In the genomic region with DNA sequence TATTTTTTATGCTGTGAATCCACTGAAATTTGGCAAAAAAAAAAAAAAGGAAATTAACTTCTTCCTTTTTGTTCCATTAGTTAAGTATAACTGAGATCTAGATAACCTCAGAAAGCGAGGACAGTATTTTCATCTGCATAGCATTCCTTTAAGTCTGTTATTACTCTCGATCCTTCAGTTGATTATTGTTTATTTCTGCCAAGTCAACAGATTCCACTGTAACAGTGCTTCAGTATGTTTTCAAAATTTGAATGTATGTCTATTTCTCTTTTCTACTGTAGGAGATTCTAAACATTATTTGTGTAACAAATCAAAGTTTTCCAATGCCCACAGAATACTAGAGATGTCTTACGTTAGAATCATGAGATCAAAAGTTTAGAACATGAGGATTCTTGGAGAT, we compare ENCODE assay signal across 34 cellular contexts.
DNase-seq lines count a peak whose midpoint lies in the region; ATAC-seq, FAIRE-seq and TF ChIP-seq lines count a peak whose summit lies in the region.
"Had no signal": no experiment of that assay in that cellular context is flagged by ENCODE, and none has a peak within 500 bp of the region (broad histone marks: within the 10 kb centered on the region; RNA-seq: fewer than 3 reads in every experiment).

No MANE protein-coding gene starts in this region.

- H3K36me3 ChIP-seq in HepG2 (replicated peaks in 1 of 2; ENCODE audit: control insufficient read depth in 1 of 2, insufficient read depth in 2 of 2, low read length in 2 of 2) (no peaks in the 10 kb centered on the region), right lobe of liver (no peaks in the 10 kb centered on the region), K562 (ENCODE audit: control insufficient read depth, insufficient read depth, low read length) (peaks cover 52% of the 10 kb centered on the region), gastroesophageal sphincter (no peaks in the 10 kb centered on the region)
- H3K36me3 ChIP-seq: BE2C; BLaER1; BLaER1 treated with 17β-estradiol and CSF1 and Interleukin-3, amounts not matched to agents 10 nM and 100 nM had no signal

- no peaks in the 10 kb centered on the region for H3K9me1 ChIP-seq in K562 (ENCODE audit: control insufficient read depth, insufficient read depth, low read length)

- FAIRE-seq in HepG2 (lab: Jason Lieb, UNC) (no peak), A549 (lab: Jason Lieb, UNC) (no peak), K562 (lab: Jason Lieb, UNC) (no peak)
- FAIRE-seq: A204.1, D721Med had no signal

- H3K79me2 ChIP-seq in HepG2 (ENCODE audit: insufficient read depth, low read length) (no peaks in the 10 kb centered on the region), K562 (ENCODE audit: control insufficient read depth, insufficient read depth, low read length) (peaks cover 7% of the 10 kb centered on the region; the same call in 2 of the 3 replicates)

- H3K4me2 ChIP-seq in HepG2 (ENCODE audit: low read depth, low read length) (no peak overlapping the region), A549 (no peak overlapping the region), K562 (ENCODE audit: insufficient read depth, low read length) (no peak overlapping the region)
- H3K4me2 ChIP-seq: BLaER1; BLaER1 treated with 17β-estradiol and CSF1 and Interleukin-3, amounts not matched to agents 10 nM and 100 nM had no signal

- no peaks in the 10 kb centered on the region for H3K9me3 ChIP-seq in HepG2 (ENCODE audit: low read length)
- H3K9me3 ChIP-seq in right lobe of liver: no peaks in the 10 kb centered on the region
- H3K9me3 ChIP-seq in A549: no peaks in the 10 kb centered on the region
- H3K9me3 ChIP-seq in K562 (replicated peaks; ENCODE audit: control insufficient read depth, insufficient read depth, low read depth, low read length): no peaks in the 10 kb centered on the region
- H3K9me3 ChIP-seq in gastroesophageal sphincter: no peaks in the 10 kb centered on the region
- H3K9me3 ChIP-seq: BE2C; BLaER1; BLaER1 treated with 17β-estradiol and CSF1 and Interleukin-3, amounts not matched to agents 10 nM and 100 nM; Caco-2 had no signal

- no peak overlapping the region for H3K9ac ChIP-seq in HepG2 (ENCODE audit: insufficient read depth, low read depth, low read length)
- no peak overlapping the region for H3K9ac ChIP-seq in K562 (ENCODE audit: insufficient read depth in 1 of 2, low read depth in 2 of 2, low read length in 2 of 2)
- H3K9ac ChIP-seq: BLaER1; BLaER1 treated with 17β-estradiol and CSF1 and Interleukin-3, amounts not matched to agents 10 nM and 100 nM had no signal

- ATAC-seq in HepG2 (no peak), right lobe of liver (no peak), A549 (no peak), K562 (no peak), gastroesophageal sphincter (no peak)
- ATAC-seq: CD8-positive, alpha-beta T cell had no signal

- H3K9me3 Mint-ChIP-seq in activated CD4-positive, alpha-beta T cell treated with anti-CD3 and anti-CD28 coated beads, Interleukin-2, amount 10 ng/mL, durations not matched to agents 7 days and 5 days: no peaks in the 10 kb centered on the region
- H3K9me3 Mint-ChIP-seq: CD4-positive, alpha-beta T cell; CD8-positive, alpha-beta T cell had no signal

- H3K36me3 Mint-ChIP-seq in activated CD4-positive, alpha-beta T cell treated with anti-CD3 and anti-CD28 coated beads, Interleukin-2, amount 10 ng/mL, durations not matched to agents 7 days and 5 days (ENCODE audit: low read depth): no peaks in the 10 kb centered on the region
- H3K36me3 Mint-ChIP-seq: CD14-positive monocyte; CD4-positive, alpha-beta memory T cell; CD4-positive, CD25-positive, alpha-beta regulatory T cell; CD8-positive, alpha-beta memory T cell; CD8-positive, alpha-beta T cell had no signal

- TF ChIP-seq EP300 in HepG2 (IDR thresholded peaks at IDR 0.05; ENCODE audit: low read depth in 2 of 2, low read length in 2 of 2) (no peak), HepG2 (CRISPR knock-in tag; IDR thresholded peaks at IDR 0.05; ENCODE audit: borderline replicate concordance) (no peak), A549 (IDR thresholded peaks at IDR 0.05) (no peak), K562 (IDR thresholded peaks at IDR 0.05; ENCODE audit: low read length) (no peak), gastroesophageal sphincter (IDR thresholded peaks at IDR 0.05) (no peak)

- H4K20me1 ChIP-seq in HepG2 (ENCODE audit: insufficient read depth, low read length) (no peaks in the 10 kb centered on the region), K562 (replicated peaks; ENCODE audit: control insufficient read depth, insufficient read depth, low read length) (no peaks in the 10 kb centered on the region; the same call in 1 of the 2 replicates)
- H4K20me1 ChIP-seq: BLaER1; BLaER1 treated with 17β-estradiol and CSF1 and Interleukin-3, amounts not matched to agents 10 nM and 100 nM had no signal

- no peaks in the 10 kb centered on the region for H3K27me3 ChIP-seq in HepG2 (ENCODE audit: control insufficient read depth in 1 of 2, insufficient read depth in 2 of 2, low read length in 2 of 2)
- H3K27me3 ChIP-seq in right lobe of liver: no peaks in the 10 kb centered on the region
- H3K27me3 ChIP-seq in K562 (ENCODE audit: control insufficient read depth in 2 of 2, insufficient read depth in 2 of 2, low read length in 2 of 2): no peaks in the 10 kb centered on the region
- no peaks in the 10 kb centered on the region for H3K27me3 ChIP-seq in gastroesophageal sphincter
- H3K27me3 ChIP-seq: BE2C; BLaER1; BLaER1 treated with 17β-estradiol and CSF1 and Interleukin-3, amounts not matched to agents 10 nM and 100 nM had no signal

- H2AFZ ChIP-seq in HepG2 (ENCODE audit: low read length): no peak overlapping the region
- H2AFZ ChIP-seq in K562 (ENCODE audit: low read depth, low read length): no peak overlapping the region

- POLR2A ChIA-PET in HepG2 (lab: Yijun Ruan, JAX): no interaction called here
- POLR2A ChIA-PET in A549 (lab: Yijun Ruan, JAX): no interaction called here
- POLR2A ChIA-PET in K562 (lab: Yijun Ruan, JAX): no interaction called here
- POLR2A ChIA-PET in activated CD4-positive, alpha-beta T cell treated with anti-CD3 and anti-CD28 coated beads, Interleukin-2, amount 10 ng/mL, durations not matched to agents 7 days and 5 days (lab: Charles Lee): no interaction called here

- WGBS in HepG2 (ENCODE audit: low lambda C conversion rate): 10% methylated on average over 3 of the region's 3 CpGs
- WGBS in right lobe of liver (ENCODE audit: insufficient coverage, low coverage, low lambda C conversion rate, missing lambda C conversion rate): 62% methylated on average over 3 of the region's 3 CpGs
- 52% methylated on average over 3 of the region's 3 CpGs for WGBS in A549 (ENCODE audit: missing lambda C conversion rate)
- WGBS in K562 (ENCODE audit: insufficient coverage, low coverage, missing lambda C conversion rate): 61% methylated on average over 3 of the region's 3 CpGs
- 79 to 80% methylated on average over 3 of the region's 3 CpGs for WGBS in gastroesophageal sphincter (ENCODE audit: low coverage in 1 of 2), 2 donors

- TF ChIP-seq CTCF in HepG2 (CRISPR knock-in tag; IDR thresholded peaks at IDR 0.05) (no peak), right lobe of liver (IDR thresholded peaks at IDR 0.05) (no peak), A549 (IDR thresholded peaks at IDR 0.05) (no peak), K562 (IDR thresholded peaks at IDR 0.05 in 2 of 3, conservative IDR thresholded peaks at IDR 0.05 in 1 of 3; ENCODE audit: insufficient read depth in 2 of 3, low read depth in 1 of 3, low read length in 3 of 3) (no peak), gastroesophageal sphincter (IDR thresholded peaks at IDR 0.05) (no peak)

- H3K4me3 ChIP-seq in HepG2 (replicated peaks in 1 of 3; ENCODE audit: insufficient read depth in 1 of 3, low read depth in 2 of 3, low read length in 3 of 3): no peak overlapping the region
- H3K4me3 ChIP-seq in right lobe of liver: no peak overlapping the region
- H3K4me3 ChIP-seq in A549: no peak overlapping the region
- H3K4me3 ChIP-seq in K562: no peak overlapping the region
- H3K4me3 ChIP-seq in gastroesophageal sphincter: no peak overlapping the region
- H3K4me3 ChIP-seq: BLaER1; BLaER1 treated with 17β-estradiol and CSF1 and Interleukin-3, amounts not matched to agents 10 nM and 100 nM had no signal

- TF ChIP-seq POLR2A in HepG2 (IDR thresholded peaks at IDR 0.05; ENCODE audit: insufficient read depth in 1 of 2, low read depth in 2 of 2, low read length in 2 of 2) (no peak), right lobe of liver (IDR thresholded peaks at IDR 0.05) (no peak), A549 (IDR thresholded peaks at IDR 0.05; ENCODE audit: low read length) (no peak), K562 (conservative IDR thresholded peaks at IDR 0.05) (no peak), gastroesophageal sphincter (IDR thresholded peaks at IDR 0.05) (no peak)

- CTCF ChIA-PET in HepG2 (lab: Yijun Ruan, JAX; ENCODE audit: low intra/inter-chr PET ratio, low total read pairs): no interaction called here
- CTCF ChIA-PET in A549 (lab: Yijun Ruan, JAX): no interaction called here
- CTCF ChIA-PET in K562 (lab: Yijun Ruan, JAX; ENCODE audit: low intra/inter-chr PET ratio): no interaction called here
- CTCF ChIA-PET in activated CD4-positive, alpha-beta T cell treated with anti-CD3 and anti-CD28 coated beads, Interleukin-2, amount 10 ng/mL, durations not matched to agents 7 days and 5 days (lab: Charles Lee): no interaction called here

- TF ChIP-seq RAD21 in HepG2 (CRISPR knock-in tag; IDR thresholded peaks at IDR 0.05): no peak
- no peak for TF ChIP-seq RAD21 in A549 (conservative IDR thresholded peaks at IDR 0.05 in 1 of 2, IDR thresholded peaks at IDR 0.05 in 1 of 2)
- no peak for TF ChIP-seq RAD21 in K562 (CRISPR knock-in tag; conservative IDR thresholded peaks at IDR 0.05 in 1 of 2, IDR thresholded peaks at IDR 0.05 in 1 of 2)

- no peak overlapping the region for H3K27ac Mint-ChIP-seq in activated CD4-positive, alpha-beta T cell treated with anti-CD3 and anti-CD28 coated beads, Interleukin-2, amount 10 ng/mL, durations not matched to agents 7 days and 5 days
- H3K27ac Mint-ChIP-seq: B cell; CD14-positive monocyte; CD4-positive, alpha-beta memory T cell; CD4-positive, alpha-beta T cell; CD4-positive, CD25-positive, alpha-beta regulatory T cell; CD8-positive, alpha-beta memory T cell; CD8-positive, alpha-beta T cell had no signal

- intact Hi-C loops in HepG2 (cut with micrococcal nuclease; ENCODE audit: unreplicated experiment): no loop called here
- intact Hi-C loops in right lobe of liver (cut with DNase I): no loop called here
- intact Hi-C loops in K562 (cut with micrococcal nuclease): no loop called here

- H3K27me3 Mint-ChIP-seq in activated CD4-positive, alpha-beta T cell treated with anti-CD3 and anti-CD28 coated beads, Interleukin-2, amount 10 ng/mL, durations not matched to agents 7 days and 5 days: no peaks in the 10 kb centered on the region
- H3K27me3 Mint-ChIP-seq: B cell; CD4-positive, alpha-beta T cell; CD8-positive, alpha-beta memory T cell had no signal

- in situ Hi-C loops in HepG2 (cut with HindIII; ENCODE audit: extremely low pct_ligation_motif_present, low pct_unique_long_range_greater_than_20kb) (no loop called here), K562 (cut with MboI) (no loop called here)

- no peak overlapping the region for H3K4me3 Mint-ChIP-seq in activated CD4-positive, alpha-beta T cell treated with anti-CD3 and anti-CD28 coated beads, Interleukin-2, amount 10 ng/mL, durations not matched to agents 7 days and 5 days
- H3K4me3 Mint-ChIP-seq: B cell; CD14-positive monocyte; CD4-positive, alpha-beta memory T cell; CD4-positive, alpha-beta T cell; CD4-positive, CD25-positive, alpha-beta regulatory T cell; CD8-positive, alpha-beta T cell had no signal

- no peaks in the 10 kb centered on the region for H3K4me1 Mint-ChIP-seq in activated CD4-positive, alpha-beta T cell treated with anti-CD3 and anti-CD28 coated beads, Interleukin-2, amount 10 ng/mL, durations not matched to agents 7 days and 5 days
- H3K4me1 Mint-ChIP-seq: B cell; CD14-positive monocyte; CD4-positive, alpha-beta memory T cell; CD4-positive, CD25-positive, alpha-beta regulatory T cell; CD8-positive, alpha-beta memory T cell had no signal

- H3K4me1 ChIP-seq in HepG2 (ENCODE audit: insufficient read depth, low read length): no peaks in the 10 kb centered on the region
- no peaks in the 10 kb centered on the region for H3K4me1 ChIP-seq in right lobe of liver
- no peaks in the 10 kb centered on the region for H3K4me1 ChIP-seq in A549
- peaks cover 0 to 2% of the 10 kb centered on the region in 2 experiments; a peak in 2 of 5 replicates for H3K4me1 ChIP-seq in K562 (replicated peaks in 1 of 2; ENCODE audit: control insufficient read depth in 2 of 2, insufficient read depth in 2 of 2, low read length in 2 of 2)
- H3K4me1 ChIP-seq in gastroesophageal sphincter: no peaks in the 10 kb centered on the region
- H3K4me1 ChIP-seq: BE2C; BLaER1; BLaER1 treated with 17β-estradiol and CSF1 and Interleukin-3, amounts not matched to agents 10 nM and 100 nM; Caco-2 had no signal

- no TSS peak for BruUV-seq in HepG2 (replicated peaks; lab: Mats Ljungman, UMichigan)
- BruUV-seq in K562 (replicated peaks; lab: Mats Ljungman, UMichigan): no TSS peak

- DNase-seq in HepG2 (ENCODE audit: low spot score): no peak
- no peak for DNase-seq in right lobe of liver
- DNase-seq in A549 (ENCODE audit: low read depth in 1 of 2, low spot score in 1 of 2): no peak
- no peak for DNase-seq in K562 (ENCODE audit: extremely low read depth in 1 of 4, low spot score in 3 of 4)
- no peak for DNase-seq in activated CD4-positive, alpha-beta T cell treated with anti-CD3 and anti-CD28 coated beads, Interleukin-2, amount 10 ng/mL, durations not matched to agents 7 days and 5 days
- DNase-seq: 8988T; ACHN; AML-193; BE2C; C1 segment of cervical spinal cord; Caco-2; Calu3; CD4-positive, alpha-beta memory T cell; CD4-positive, alpha-beta T cell; CD4-positive, CD25-positive, alpha-beta regulatory T cell; CD8-positive, alpha-beta memory T cell; CD8-positive, alpha-beta T cell; COR-L47; DMS 273 treated with DMSO at 0.1 percent for 48 hours; DMS153; DMS53; DMS79; DMS79 treated with DMSO at 0.1 percent for 48 hours; DND-41; EL had no signal

- no peak overlapping the region for H3K27ac ChIP-seq in HepG2 (ENCODE audit: extremely low read length, insufficient read depth, low read length)
- no peak overlapping the region for H3K27ac ChIP-seq in right lobe of liver
- no peak overlapping the region for H3K27ac ChIP-seq in A549
- no peak overlapping the region for H3K27ac ChIP-seq in K562 (ENCODE audit: extremely low read depth, low read depth, low read length)
- H3K27ac ChIP-seq in gastroesophageal sphincter: no peak overlapping the region
- H3K27ac ChIP-seq: 22Rv1; BLaER1; BLaER1 treated with 17β-estradiol and CSF1 and Interleukin-3, amounts not matched to agents 10 nM and 100 nM; C4-2B had no signal
